Comparison of ENCODE assay signal across 20 cellular contexts in genomic region chr15:50017522-50017921, GRCh38.
DNase-seq lines count a peak whose midpoint lies in the region; ATAC-seq and TF ChIP-seq lines count a peak whose summit lies in the region.
"Had no signal": no experiment of that assay in that cellular context is flagged by ENCODE, and none has a peak within 500 bp of the region (broad histone marks: within the 10 kb centered on the region; RNA-seq: fewer than 3 reads in every experiment).

No MANE protein-coding gene starts in this region.

- CTCF ChIA-PET in RWPE1 (lab: Yijun Ruan, JAX): interaction anchor here (0.6 to 1.2 kb wide), 3 partner anchors 13 to 116 kb away, joined by 3 to 5 read pairs (median 3); no protein-coding TSS in a partner anchor

- peak; percentile 79 for ATAC-seq in left lobe of liver
- ATAC-seq in upper lobe of right lung: no peak
- ATAC-seq: body of pancreas; naive thymus-derived CD8-positive, alpha-beta T cell had no signal

- POLR2A ChIA-PET in RWPE1 (lab: Yijun Ruan, JAX; ENCODE audit: low non-redundant PET): no interaction called here

- peak; percentile 48 for DNase-seq in AG20443 (ENCODE audit: low spot score)
- peak; percentile 17 for DNase-seq in LHCN-M2 (ENCODE audit: low read depth)
- peak; percentile 74 for DNase-seq in choroid plexus epithelial cell (ENCODE audit: low read depth)
- DNase-seq in left lobe of liver (ENCODE audit: low spot score): no peak
- no peak for DNase-seq in NCI-H524 (lab: John Stamatoyannopoulos, UW)
- DNase-seq in NK-92 (lab: John Stamatoyannopoulos, UW; ENCODE audit: unreplicated experiment): no peak
- no peak for DNase-seq in upper lobe of right lung
- DNase-seq in RWPE1 (ENCODE audit: low spot score): no peak
- DNase-seq: activated CD4-positive, alpha-beta T cell treated with anti-CD3 and anti-CD28 coated beads for 1 hour; activated effector memory CD4-positive, alpha-beta T cell treated with anti-CD3 and anti-CD28 coated beads, Interleukin-2, amount 50 U/mL, for 16 hours; activated naive CD8-positive, alpha-beta T cell treated with anti-CD3 and anti-CD28 coated beads, Interleukin-2, amount 10 ng/mL, durations not matched to agents 7 days and 5 days; body of pancreas; effector memory CD4-positive, alpha-beta T cell; naive thymus-derived CD8-positive, alpha-beta T cell; NCI-H1105 treated with DMSO at 0.1 percent for 48 hours; stimulated activated CD4-positive, alpha-beta T cell treated with anti-CD3 and anti-CD28 coated beads, Interleukin-4, amount 100 ng/mL, for 4 hours; stimulated activated naive CD4-positive, alpha-beta T cell; T-helper 1 cell; testis had no signal

- no peaks in the 10 kb centered on the region for H3K4me1 ChIP-seq in upper lobe of right lung
- H3K4me1 ChIP-seq: body of pancreas, testis, vagina had no signal

- H3K9me3 ChIP-seq in upper lobe of right lung: no peaks in the 10 kb centered on the region
- H3K9me3 ChIP-seq: body of pancreas, testis, vagina had no signal

- H3K4me3 ChIP-seq in choroid plexus epithelial cell (ENCODE audit: low read depth, low read length) (no peak overlapping the region), upper lobe of right lung (no peak overlapping the region)
- H3K4me3 ChIP-seq: body of pancreas, testis, vagina had no signal

- H3K27ac ChIP-seq in upper lobe of right lung (no peak overlapping the region), RWPE1 (no peak overlapping the region)
- H3K27ac ChIP-seq: body of pancreas, testis, vagina had no signal

- TF ChIP-seq CTCF in choroid plexus epithelial cell (conservative IDR thresholded peaks at IDR 0.05; ENCODE audit: low read depth, low read length): no peak
- TF ChIP-seq CTCF in upper lobe of right lung (IDR thresholded peaks at IDR 0.05): no peak
- TF ChIP-seq CTCF in RWPE1 (conservative IDR thresholded peaks at IDR 0.05; ENCODE audit: low read depth): no peak

- no peaks in the 10 kb centered on the region for H3K36me3 ChIP-seq in upper lobe of right lung
- H3K36me3 ChIP-seq: vagina had no signal

- H3K27me3 ChIP-seq in upper lobe of right lung: no peaks in the 10 kb centered on the region
- H3K27me3 ChIP-seq: body of pancreas, testis, vagina had no signal

- intact Hi-C loops in upper lobe of right lung (cut with DNase I): no loop called here

Comparison
In these comparisons a context has a peak if more than half of its experiments do, and no peak if none do; other contexts are left out.
1. DNase-seq: peak in AG20443 (single experiment), LHCN-M2 (single experiment) and choroid plexus epithelial cell (single experiment); none in left lobe of liver (single experiment), NCI-H524 (0 of 2), NK-92 (single experiment), upper lobe of right lung (single experiment) and RWPE1 (single experiment).